25 cellular contexts compared by ENCODE assay signal in genomic region chr7:139354729-139355128, GRCh38. TPM values are rescaled to one million over a fixed set of nuclear protein-coding genes. Genes with fewer than 3 reads are reported as not detected.
DNase-seq lines count a peak whose midpoint lies in the region; ATAC-seq, FAIRE-seq and TF ChIP-seq lines count a peak whose summit lies in the region.
"Had no signal": no experiment of that assay in that cellular context is flagged by ENCODE, and none has a peak within 500 bp of the region (broad histone marks: within the 10 kb centered on the region; RNA-seq: fewer than 3 reads in every experiment).

No MANE protein-coding gene starts in this region.

- H3K4me2 ChIP-seq in HepG2 (ENCODE audit: low read depth, low read length): no peak overlapping the region
- no peak overlapping the region for H3K4me2 ChIP-seq in OCI-LY7 (ENCODE audit: low read length)
- H3K4me2 ChIP-seq: SK-N-SH had no signal

- no peaks in the 10 kb centered on the region for H3K9me2 ChIP-seq in OCI-LY7 (ENCODE audit: insufficient read depth, low read length)
- H3K9me2 ChIP-seq: SK-N-SH had no signal

- in situ Hi-C loops in HepG2 (cut with HindIII; ENCODE audit: extremely low pct_ligation_motif_present, low pct_unique_long_range_greater_than_20kb): no loop called here

- H3K4me3 Mint-ChIP-seq in endodermal cell: no peak overlapping the region

- H3K79me2 ChIP-seq in HepG2 (ENCODE audit: insufficient read depth, low read length): peaks cover 2% of the 10 kb centered on the region
- peaks cover 19% of the 10 kb centered on the region; the same call in 1 of the 2 replicates for H3K79me2 ChIP-seq in OCI-LY7 (ENCODE audit: insufficient read depth, low read depth, low read length)

- CTCF ChIA-PET in HepG2 (lab: Yijun Ruan, JAX; ENCODE audit: low intra/inter-chr PET ratio, low total read pairs): no interaction called here
- CTCF ChIA-PET in OCI-LY7 (lab: Charles Lee; ENCODE audit: unreplicated experiment): no interaction called here

- DNase-seq in HepG2 (ENCODE audit: low spot score) (no peak), right lobe of liver (no peak), OCI-LY7 (ENCODE audit: low spot score) (no peak), endodermal cell (no peak), UCSD-AML1 (lab: John Stamatoyannopoulos, UW; ENCODE audit: unreplicated experiment) (no peak), GOT3 (lab: John Stamatoyannopoulos, UW) (no peak), small intestine (no peak)
- DNase-seq: 8988T; ACHN; BE2C; CD4-positive, CD25-positive, alpha-beta regulatory T cell; DMS153; DND-41; H7; Karpas-422; NCI-H1105 treated with DMSO at 0.1 percent for 48 hours; NCI-H146; NCI-H1930; NCI-H2107; NCI-H446 treated with DMSO at 0.1 percent for 48 hours; NCI-H526; Peyer's patch; SK-N-SH; SW 1271 had no signal

- H3K9me3 Mint-ChIP-seq in endodermal cell: no peaks in the 10 kb centered on the region
- H3K9me3 Mint-ChIP-seq: CD4-positive, CD25-positive, alpha-beta regulatory T cell had no signal

- no peak for ATAC-seq in HepG2
- no peak for ATAC-seq in right lobe of liver

- H3K27me3 ChIP-seq in HepG2 (ENCODE audit: control insufficient read depth in 1 of 2, insufficient read depth in 2 of 2, low read length in 2 of 2) (no peaks in the 10 kb centered on the region; a peak in 1 of 5 replicates), right lobe of liver (no peaks in the 10 kb centered on the region), endodermal cell (ENCODE audit: control insufficient read depth, insufficient read depth, low read length, poor library complexity, severe bottlenecking) (no peaks in the 10 kb centered on the region), small intestine (ENCODE audit: control insufficient read depth in 2 of 2, insufficient read depth in 2 of 2, low read length in 2 of 2) (no peaks in the 10 kb centered on the region)
- H3K27me3 ChIP-seq: BE2C, Peyer's patch had no signal

- H3K4me1 ChIP-seq in HepG2 (ENCODE audit: insufficient read depth, low read length) (peaks cover 6% of the 10 kb centered on the region), right lobe of liver (peaks cover 0 to 6% (median 5%) of the 10 kb centered on the region in 4 donors), OCI-LY7 (ENCODE audit: insufficient read depth, low read length, poor library complexity, severe bottlenecking) (peaks cover 6% of the 10 kb centered on the region), endodermal cell (ENCODE audit: control insufficient read depth, insufficient read depth, low read length) (no peaks in the 10 kb centered on the region), small intestine (ENCODE audit: control insufficient read depth in 2 of 2, insufficient read depth in 1 of 2, low read depth in 1 of 2, low read length in 1 of 2) (no peaks in the 10 kb centered on the region)
- H3K4me1 ChIP-seq: BE2C had no signal

- no TSS peak for BruUV-seq in HepG2 (replicated peaks; lab: Mats Ljungman, UMichigan)
- no TSS peak for BruUV-seq in OCI-LY7 (replicated peaks; lab: Mats Ljungman, UMichigan)

- intact Hi-C loops in HepG2 (cut with micrococcal nuclease; ENCODE audit: unreplicated experiment) (no loop called here), right lobe of liver (cut with DNase I) (no loop called here), OCI-LY7 (cut with micrococcal nuclease; ENCODE audit: unreplicated experiment) (loop anchor here (10.0 kb wide), 1 partner anchor 1320 kb away; the partner anchor contains the start of gene ADCK2)

- WGBS in HepG2 (ENCODE audit: low lambda C conversion rate): 96% methylated on average over 2 of the region's 2 CpGs
- 89% methylated on average over 2 of the region's 2 CpGs for WGBS in right lobe of liver (ENCODE audit: insufficient coverage, low coverage, low lambda C conversion rate, missing lambda C conversion rate)
- 94 to 98% methylated on average over 2 of the region's 2 CpGs for WGBS in endodermal cell (ENCODE audit: insufficient coverage in 1 of 2, insufficient read length in 1 of 2), 2 experiments
- WGBS in small intestine, 3 donors: 97 to 100% (median 98%) methylated on average over 2 of the region's 2 CpGs

- H3K27ac ChIP-seq in HepG2 (ENCODE audit: extremely low read length, insufficient read depth, low read length): no peak overlapping the region
- H3K27ac ChIP-seq in right lobe of liver: no peak overlapping the region
- H3K27ac ChIP-seq in OCI-LY7 (ENCODE audit: low read depth, low read length, poor library complexity, severe bottlenecking): no peak overlapping the region
- H3K27ac ChIP-seq in endodermal cell (ENCODE audit: low read depth, low read length): no peak overlapping the region
- H3K27ac ChIP-seq in small intestine (ENCODE audit: low read depth in 1 of 2, low read length in 1 of 2): no peak overlapping the region
- H3K27ac ChIP-seq: Peyer's patch had no signal

- TF ChIP-seq RAD21 in HepG2 (CRISPR knock-in tag; IDR thresholded peaks at IDR 0.05): no peak

- H3K36me3 ChIP-seq in HepG2 (replicated peaks in 1 of 2; ENCODE audit: control insufficient read depth in 1 of 2, insufficient read depth in 2 of 2, low read length in 2 of 2) (0 out of 5 replicates have a peak, but pooled peaks cover 0 to 8% of the 10 kb centered on the region in 2 experiments), right lobe of liver (no peaks in the 10 kb centered on the region), OCI-LY7 (ENCODE audit: insufficient read depth, low read length) (peaks cover 3% of the 10 kb centered on the region; the same call in 1 of the 2 replicates), endodermal cell (ENCODE audit: control insufficient read depth, insufficient read depth, low read length) (no peaks in the 10 kb centered on the region), small intestine (ENCODE audit: control insufficient read depth in 2 of 2, insufficient read depth in 2 of 2, low read length in 2 of 2) (no peaks in the 10 kb centered on the region)

- peak overlapping the region; percentile 36 for H3K27ac Mint-ChIP-seq in endodermal cell

- FAIRE-seq in HepG2 (lab: Jason Lieb, UNC): no peak
- no peak for FAIRE-seq in small intestine (lab: Jason Lieb, UNC)
- FAIRE-seq: GM19239 had no signal

- H4K20me1 ChIP-seq in HepG2 (ENCODE audit: insufficient read depth, low read length) (no peaks in the 10 kb centered on the region), OCI-LY7 (ENCODE audit: insufficient read depth, low read length) (no peaks in the 10 kb centered on the region)

- no peaks in the 10 kb centered on the region for H3K9me3 ChIP-seq in HepG2 (ENCODE audit: low read length)
- H3K9me3 ChIP-seq in right lobe of liver: no peaks in the 10 kb centered on the region
- H3K9me3 ChIP-seq in OCI-LY7 (ENCODE audit: low read length): no peaks in the 10 kb centered on the region
- H3K9me3 ChIP-seq in endodermal cell (ENCODE audit: control insufficient read depth, low read length): no peaks in the 10 kb centered on the region
- H3K9me3 ChIP-seq in small intestine (ENCODE audit: control insufficient read depth, low read depth): no peaks in the 10 kb centered on the region
- H3K9me3 ChIP-seq: BE2C, Peyer's patch, SK-N-SH had no signal

- POLR2A ChIA-PET in HepG2 (lab: Yijun Ruan, JAX) (no interaction called here), OCI-LY7 (lab: Charles Lee) (interaction anchor here (0.5 to 0.6 kb wide), 2 partner anchors 223 to 888 kb away, joined by 3 to 5 read pairs; no protein-coding TSS in a partner anchor)

- TF ChIP-seq POLR2A in HepG2 (IDR thresholded peaks at IDR 0.05; ENCODE audit: insufficient read depth in 1 of 2, low read depth in 2 of 2, low read length in 2 of 2) (no peak), right lobe of liver (IDR thresholded peaks at IDR 0.05) (no peak)

- TF ChIP-seq CTCF in HepG2 (CRISPR knock-in tag; IDR thresholded peaks at IDR 0.05) (no peak), right lobe of liver (IDR thresholded peaks at IDR 0.05) (no peak), OCI-LY7 (conservative IDR thresholded peaks at IDR 0.05; ENCODE audit: low read length) (0 out of 2 replicates have a peak, but pooled peaks have one; percentile 17), endodermal cell (conservative IDR thresholded peaks at IDR 0.05) (peak; percentile 14)

- H3K4me3 ChIP-seq in HepG2 (replicated peaks in 1 of 3; ENCODE audit: insufficient read depth in 1 of 3, low read depth in 2 of 3, low read length in 3 of 3): no peak overlapping the region
- no peak overlapping the region for H3K4me3 ChIP-seq in right lobe of liver
- H3K4me3 ChIP-seq in OCI-LY7 (ENCODE audit: low read depth, low read length, poor library complexity, severe bottlenecking): no peak overlapping the region
- H3K4me3 ChIP-seq in endodermal cell (ENCODE audit: low read length): no peak overlapping the region
- no peak overlapping the region for H3K4me3 ChIP-seq in small intestine (ENCODE audit: low read depth in 1 of 2, low read length in 2 of 2)
- H3K4me3 ChIP-seq: Peyer's patch had no signal

- H3K4me1 Mint-ChIP-seq in endodermal cell: no peaks in the 10 kb centered on the region

- H2AFZ ChIP-seq in HepG2 (ENCODE audit: low read length): no peak overlapping the region
- no peak overlapping the region for H2AFZ ChIP-seq in OCI-LY7 (ENCODE audit: low read length)

- H3K27me3 Mint-ChIP-seq in endodermal cell (ENCODE audit: insufficient read depth): no peaks in the 10 kb centered on the region

- peaks cover 17% of the 10 kb centered on the region for H3K36me3 Mint-ChIP-seq in endodermal cell (ENCODE audit: low read depth)

- TF ChIP-seq EP300 in HepG2 (IDR thresholded peaks at IDR 0.05; ENCODE audit: low read depth in 2 of 2, low read length in 2 of 2) (no peak), HepG2 (CRISPR knock-in tag; IDR thresholded peaks at IDR 0.05; ENCODE audit: borderline replicate concordance) (no peak)

- H3K9ac ChIP-seq in HepG2 (ENCODE audit: insufficient read depth, low read depth, low read length): no peak overlapping the region
- H3K9ac ChIP-seq in endodermal cell (ENCODE audit: extremely low read depth, low read length, poor library complexity, severe bottlenecking): no peak overlapping the region
- H3K9ac ChIP-seq: SK-N-SH had no signal

RNA-seq across cellular contexts. Expression of gene LUC7L2, which starts 5.0 kb away (rescaled TPM):
- 50.7 and 59.5 TPM in 2 replicates for total RNA-seq in HepG2 (2016; rRNA removed; fragmentation: Illumina TruSeq; extraction: Trizol)
- 9.4 and 13.3 TPM in 2 replicates for total RNA-seq in HepG2 (2016; cell fraction: cytosol; rRNA removed; fragmentation: Illumina TruSeq; extraction: Trizol; ENCODE audit: low read depth)
- 50.6 and 54.5 TPM in 2 replicates for total RNA-seq in HepG2 (2016; cell fraction: insoluble cytoplasmic fraction; rRNA removed; fragmentation: Illumina TruSeq; extraction: Trizol)
- 19.2 and 24.0 TPM in 2 replicates for total RNA-seq in HepG2 (2016; cell fraction: membrane; rRNA removed; fragmentation: Illumina TruSeq; extraction: Trizol)
- 50.0 and 54.9 TPM in 2 replicates for total RNA-seq in HepG2 (2016; cell fraction: nucleus; rRNA removed; fragmentation: Illumina TruSeq; extraction: Trizol)
- polyA plus RNA-seq in HepG2 (2011; rRNA removed): 15.9 and 17.9 TPM in 2 replicates
- 9.5 and 11.8 TPM in 2 replicates for polyA plus RNA-seq in HepG2 (2011; cell fraction: cytosol; rRNA removed)
- 57.7 and 73.4 TPM in 2 replicates for polyA plus RNA-seq in HepG2 (2011; cell fraction: nucleus; rRNA removed)
- polyA plus RNA-seq in HepG2 (2012): 25.8 and 32.8 TPM in 2 replicates
- polyA plus RNA-seq in HepG2 (2016; cell fraction: cytosol; fragmentation: Illumina TruSeq; extraction: Trizol; ENCODE audit: low read depth): 3.1 and 3.2 TPM in 2 replicates
- polyA plus RNA-seq in HepG2 (2016; cell fraction: insoluble cytoplasmic fraction; fragmentation: Illumina TruSeq; extraction: Trizol; ENCODE audit: low read depth): 56.2 and 61.3 TPM in 2 replicates
- 9.0 and 10.3 TPM in 2 replicates for polyA plus RNA-seq in HepG2 (2016; cell fraction: membrane; fragmentation: Illumina TruSeq; extraction: Trizol; ENCODE audit: low read depth)
- polyA plus RNA-seq in HepG2 (2016; cell fraction: nucleus; fragmentation: Illumina TruSeq; extraction: Trizol; ENCODE audit: insufficient read depth, low read depth): 70.2 and 76.0 TPM in 2 replicates
- 25.3 and 62.6 TPM in 2 replicates for polyA minus RNA-seq in HepG2 (2011; rRNA and poly(A)+ RNA removed; ENCODE audit: low replicate concordance)
- polyA minus RNA-seq in HepG2 (2011; cell fraction: cytosol; rRNA and poly(A)+ RNA removed): 11.8 and 15.0 TPM in 2 replicates
- 91.1 and 123 TPM in 2 replicates for polyA minus RNA-seq in HepG2 (2011; cell fraction: nucleus; rRNA and poly(A)+ RNA removed)
- 10 to 100 TPM; 23.2 to 40.0 (median 36.3) TPM for total RNA-seq in right lobe of liver
- total RNA-seq in OCI-LY7 (2014; rRNA removed; shearing (Covaris generic)): 79.6 and 94.9 TPM in 2 replicates
- 143 and 163 TPM in 2 replicates for total RNA-seq in OCI-LY7 (2022)
- total RNA-seq in endodermal cell: 10 to 100 TPM; 71.0 to 76.0 TPM
- polyA plus RNA-seq in endodermal cell (2013, experiment 1 of 2): 74.0 TPM
- 62.3 TPM for polyA plus RNA-seq in endodermal cell (2013, experiment 2 of 2)
- polyA plus RNA-seq in small intestine: 10 to 100 TPM; 32.2 to 45.6 (median 35.9) TPM

RNA-seq across cellular contexts. Expression of gene FMC1, which starts 13.6 kb away (rescaled TPM):
- total RNA-seq in HepG2 (2016; rRNA removed; fragmentation: Illumina TruSeq; extraction: Trizol): 50.7 and 59.2 TPM in 2 replicates
- 9.0 and 17.2 TPM in 2 replicates for total RNA-seq in HepG2 (2016; cell fraction: cytosol; rRNA removed; fragmentation: Illumina TruSeq; extraction: Trizol; ENCODE audit: low read depth)
- total RNA-seq in HepG2 (2016; cell fraction: insoluble cytoplasmic fraction; rRNA removed; fragmentation: Illumina TruSeq; extraction: Trizol): 53.0 and 54.3 TPM in 2 replicates
- 10.5 and 14.1 TPM in 2 replicates for total RNA-seq in HepG2 (2016; cell fraction: membrane; rRNA removed; fragmentation: Illumina TruSeq; extraction: Trizol)
- 17.0 and 26.9 TPM in 2 replicates for total RNA-seq in HepG2 (2016; cell fraction: nucleus; rRNA removed; fragmentation: Illumina TruSeq; extraction: Trizol)
- polyA plus RNA-seq in HepG2 (2011; rRNA removed): 37.3 and 39.2 TPM in 2 replicates
- polyA plus RNA-seq in HepG2 (2011; cell fraction: cytosol; rRNA removed): 39.8 and 50.1 TPM in 2 replicates
- 10.2 and 10.4 TPM in 2 replicates for polyA plus RNA-seq in HepG2 (2011; cell fraction: nucleus; rRNA removed)
- polyA plus RNA-seq in HepG2 (2012): 27.8 and 33.2 TPM in 2 replicates
- polyA plus RNA-seq in HepG2 (2016; cell fraction: cytosol; fragmentation: Illumina TruSeq; extraction: Trizol; ENCODE audit: low read depth): 6.3 and 9.9 TPM in 2 replicates
- 35.3 and 35.8 TPM in 2 replicates for polyA plus RNA-seq in HepG2 (2016; cell fraction: insoluble cytoplasmic fraction; fragmentation: Illumina TruSeq; extraction: Trizol; ENCODE audit: low read depth)
- polyA plus RNA-seq in HepG2 (2016; cell fraction: membrane; fragmentation: Illumina TruSeq; extraction: Trizol; ENCODE audit: low read depth): 7.3 and 7.8 TPM in 2 replicates
- 19.2 and 21.0 TPM in 2 replicates for polyA plus RNA-seq in HepG2 (2016; cell fraction: nucleus; fragmentation: Illumina TruSeq; extraction: Trizol; ENCODE audit: insufficient read depth, low read depth)
- polyA minus RNA-seq in HepG2 (2011; rRNA and poly(A)+ RNA removed; ENCODE audit: low replicate concordance): 14.9 and 26.4 TPM in 2 replicates
- 3.2 and 3.4 TPM in 2 replicates for polyA minus RNA-seq in HepG2 (2011; cell fraction: cytosol; rRNA and poly(A)+ RNA removed)
- polyA minus RNA-seq in HepG2 (2011; cell fraction: nucleus; rRNA and poly(A)+ RNA removed): 4.1 TPM in 2 replicates
- total RNA-seq in right lobe of liver: 10 to 100 TPM in 2 of 6 experiments, 1 to 10 TPM in 4; 4.4 to 17.7 (median 6.2) TPM
- total RNA-seq in OCI-LY7 (2014; rRNA removed; shearing (Covaris generic)): 7.2 and 19.5 TPM in 2 replicates
- 15.1 and 18.4 TPM in 2 replicates for total RNA-seq in OCI-LY7 (2022)
- total RNA-seq in endodermal cell: 10 to 100 TPM; 10.8 to 17.1 TPM
- 40.8 TPM for polyA plus RNA-seq in endodermal cell (2013, experiment 1 of 2)
- 40.9 TPM for polyA plus RNA-seq in endodermal cell (2013, experiment 2 of 2)
- polyA plus RNA-seq in small intestine: 10 to 100 TPM; 23.6 to 35.6 (median 29.2) TPM

Comparison
In these comparisons a context has a peak if more than half of its experiments do, and no peak if none do; other contexts are left out.
1. CTCF ChIP-seq: peak in OCI-LY7 (single experiment) and endodermal cell (single experiment); none in HepG2 (single experiment) and right lobe of liver (0 of 4).